20 cellular contexts compared by ENCODE assay signal in genomic region chr6:87641065-87641692, GRCh38. TPM values are rescaled to one million over a fixed set of nuclear protein-coding genes. Genes with fewer than 3 reads are reported as not detected.
A peak's percentile ranks its signal among the peaks of the same experiment; 100 is the strongest.
DNase-seq lines count a peak whose midpoint lies in the region; ATAC-seq and TF ChIP-seq lines count a peak whose summit lies in the region.
"Had no signal": no experiment of that assay in that cellular context is flagged by ENCODE, and none has a peak within 500 bp of the region (broad histone marks: within the 10 kb centered on the region; RNA-seq: fewer than 3 reads in every experiment).

No MANE protein-coding gene starts in this region.

- no peaks in the 10 kb centered on the region for H3K9me2 ChIP-seq in GM23248 (ENCODE audit: insufficient read depth)

- no peak overlapping the region for H3K4me2 ChIP-seq in GM23248 (ENCODE audit: unreplicated experiment)

- H3K9me3 ChIP-seq in cardiac muscle cell (ENCODE audit: low read depth) = no peaks in the 10 kb centered on the region
- no peaks in the 10 kb centered on the region for H3K9me3 ChIP-seq in GM23248 (ENCODE audit: low read depth)
- H3K9me3 ChIP-seq: MG63 had no signal

- no peak overlapping the region for H2AFZ ChIP-seq in GM23248

- no peaks in the 10 kb centered on the region for H3K4me1 ChIP-seq in cardiac muscle cell (ENCODE audit: low read depth)
- H3K4me1 ChIP-seq in GM23248 (ENCODE audit: insufficient read depth) = peaks cover 9% of the 10 kb centered on the region

- no peaks in the 10 kb centered on the region for H3F3A ChIP-seq in GM23248 (ENCODE audit: insufficient read depth)

- in situ Hi-C loops in GM23248 (cut with MboI) = no loop called here

- DNase-seq in cardiac muscle cell (ENCODE audit: low read depth in 1 of 2, low spot score in 1 of 2) = no peak
- DNase-seq in Right ventricle myocardium inferior (ENCODE audit: missing footprints) = no peak
- DNase-seq in GM23248 = peak; percentile 47
- DNase-seq in kidney tubule cell (ENCODE audit: low spot score) = peak; percentile 18
- no peak for DNase-seq in DMS114 treated with DMSO at 0.1 percent for 48 hours (lab: John Stamatoyannopoulos, UW; ENCODE audit: unreplicated experiment)
- DNase-seq: ACHN, H9, Kasumi-1, MG63, NCI-H1048, NCI-H1436 treated with DMSO at 0.1 percent for 48 hours, NCI-H2081 treated with DMSO at 0.1 percent for 48 hours, NCI-H2227 treated with DMSO at 0.1 percent for 48 hours, NCI-H510A treated with DMSO at 0.1 percent for 48 hours, NCI-H774, PC-3, RPMI8226 had no signal

- TF ChIP-seq CTCF in cardiac muscle cell (IDR thresholded peaks at IDR 0.05; ENCODE audit: low read depth, low read length) = no peak

- H4K20me1 ChIP-seq in GM23248 (ENCODE audit: insufficient read depth) = no peaks in the 10 kb centered on the region

- ATAC-seq in Right ventricle myocardium inferior (no peak), HG02642 (IDR thresholded peaks at IDR 0.05; ENCODE audit: poor library complexity, unreplicated experiment) (no peak), HG03460 (IDR thresholded peaks at IDR 0.05; ENCODE audit: unreplicated experiment) (no peak)
- ATAC-seq: PC-3 had no signal

- WGBS in GM23248 (ENCODE audit: low coverage in 1 of 2, low lambda C conversion rate in 2 of 2, missing lambda C conversion rate in 2 of 2), 2 experiments = 58 to 90% methylated on average over 1 of the region's 1 CpG

- H3K4me3 ChIP-seq in cardiac muscle cell (no peak overlapping the region), GM23248 (no peak overlapping the region)
- H3K4me3 ChIP-seq: MG63 had no signal

- H3K27me3 ChIP-seq in cardiac muscle cell (no peaks in the 10 kb centered on the region), GM23248 (replicated peaks; ENCODE audit: insufficient read depth) (no peaks in the 10 kb centered on the region)
- H3K27me3 ChIP-seq: MG63 had no signal

- H3K36me3 ChIP-seq in cardiac muscle cell (peaks cover 8% of the 10 kb centered on the region), GM23248 (ENCODE audit: low read depth) (0 out of 2 replicates have a peak, but pooled peaks cover 11% of the 10 kb centered on the region)

- peak overlapping the region; percentile 66 for H3K27ac ChIP-seq in cardiac muscle cell
- H3K27ac ChIP-seq in GM23248 = no peak overlapping the region
- H3K27ac ChIP-seq: HL-60 had no signal

- H3K9ac ChIP-seq in GM23248 = no peak overlapping the region

- intact Hi-C loops in Right ventricle myocardium inferior (cut with DNase I) = no loop called here

- H3K79me2 ChIP-seq in GM23248 (ENCODE audit: insufficient read depth) = no peaks in the 10 kb centered on the region

RNA-seq across cellular contexts. Expression of gene ORC3, which starts 51.2 kb away (rescaled TPM):
- 19.2 and 21.5 TPM in 2 replicates for total RNA-seq in cardiac muscle cell
- 32.2 and 40.8 TPM in 2 replicates for polyA plus RNA-seq in cardiac muscle cell
- 18.9 TPM for total RNA-seq in Right ventricle myocardium inferior
- total RNA-seq in GM23248 (2014; rRNA removed; shearing (Covaris generic)) = 34.7 and 35.3 TPM in 2 replicates
- polyA plus RNA-seq in GM23248 (2016; fragmentation: Nextera tagmentation; extraction: Ambion mirVana) = 32.4 and 34.4 TPM in 2 replicates

RNA-seq across cellular contexts. Expression of gene RARS2, which starts 51.4 kb away (rescaled TPM):
- total RNA-seq in cardiac muscle cell (30.7 and 42.1 TPM in 2 replicates), Right ventricle myocardium inferior (18.3 TPM)
- polyA plus RNA-seq in cardiac muscle cell (77.4 and 83.3 TPM in 2 replicates), GM23248 (2016; fragmentation: Nextera tagmentation; extraction: Ambion mirVana) (77.0 and 77.3 TPM in 2 replicates)
- total RNA-seq in GM23248 (2014; rRNA removed; shearing (Covaris generic)) = 38.7 and 44.1 TPM in 2 replicates

Comparison
In these comparisons a context has a peak if more than half of its experiments do, and no peak if none do; other contexts are left out.
1. DNase-seq: peak in GM23248 (single experiment) and kidney tubule cell (single experiment); none in cardiac muscle cell (0 of 2), Right ventricle myocardium inferior (single experiment) and DMS114 treated with DMSO at 0.1 percent for 48 hours (single experiment).